Comparison of ENCODE assay signal across 8 cellular contexts in genomic region chr2:26942543-26943295, GRCh38. TPM values are rescaled to one million over a fixed set of nuclear protein-coding genes. Genes with fewer than 3 reads are reported as not detected.
A peak's percentile ranks its signal among the peaks of the same experiment; 100 is the strongest.
DNase-seq lines count a peak whose midpoint lies in the region; ATAC-seq and TF ChIP-seq lines count a peak whose summit lies in the region.

No MANE protein-coding gene starts in this region.

- H3K9me3 ChIP-seq in HCT116 (ENCODE audit: control insufficient read depth in 1 of 2, insufficient read depth in 1 of 2, low read depth in 1 of 2, low read length in 2 of 2) (no peaks in the 10 kb centered on the region), PC-3 (ENCODE audit: low read length) (no peaks in the 10 kb centered on the region), thoracic aorta (no peaks in the 10 kb centered on the region)

- no peaks in the 10 kb centered on the region for H3K9me2 ChIP-seq in HCT116 (ENCODE audit: insufficient read depth)
- no peaks in the 10 kb centered on the region for H3K9me2 ChIP-seq in PC-3 (replicated peaks; ENCODE audit: low read length)

- peaks cover 8 to 31% (median 13%) of the 10 kb centered on the region in 3 donors for H3K27me3 Mint-ChIP-seq in CD14-positive monocyte (ENCODE audit: low read depth in 3 of 3)
- peaks cover 9% of the 10 kb centered on the region for H3K27me3 Mint-ChIP-seq in activated T-helper 17 cell treated with anti-CD3 and anti-CD28 coated beads, Interleukin-2, amount 50 U/mL, for 72 hours

- H3K36me3 ChIP-seq in HCT116 (ENCODE audit: control insufficient read depth in 1 of 2, insufficient read depth in 2 of 2, low read length in 2 of 2) (no peaks in the 10 kb centered on the region), PC-3 (ENCODE audit: low read depth, low read length) (no peaks in the 10 kb centered on the region), thoracic aorta (no peaks in the 10 kb centered on the region)

- CTCF ChIA-PET in HCT116 (lab: Charles Lee) (interaction anchor here (0.6 to 5.6 kb wide), 11 partner anchors 10 to 249 kb away, joined by 3 to 93 read pairs (median 4); partner anchors contain the start of gene DPYSL5), PC-3 (lab: Charles Lee) (interaction anchor here (0.7 to 1.3 kb wide), 3 partner anchors 74 to 182 kb away, joined by 3 to 10 read pairs (median 3); no protein-coding TSS in a partner anchor)

- H3K4me2 ChIP-seq in HCT116 (ENCODE audit: low read length): peak overlapping the region; percentile 15; the same call in 1 of the 2 replicates
- no peak overlapping the region for H3K4me2 ChIP-seq in PC-3 (ENCODE audit: low read length)

- H3K79me2 ChIP-seq in HCT116 (ENCODE audit: insufficient read depth, low read length) (no peaks in the 10 kb centered on the region), PC-3 (ENCODE audit: low read length) (no peaks in the 10 kb centered on the region)

- H3K27ac ChIP-seq in HCT116 (ENCODE audit: low read depth, low read length) (no peak overlapping the region), PC-3 (ENCODE audit: low read length) (no peak overlapping the region), foreskin keratinocyte (no peak overlapping the region), thoracic aorta (no peak overlapping the region)

- BruUV-seq in HCT116 (replicated peaks; lab: Mats Ljungman, UMichigan): no TSS peak
- BruUV-seq in PC-3 (replicated peaks; lab: Mats Ljungman, UMichigan): no TSS peak

- ATAC-seq in HCT116 (peak; percentile 88), PC-3 (peak; percentile 39; the same call in 1 of the 2 replicates), foreskin keratinocyte (peak; percentile 24), thoracic aorta (ENCODE audit: insufficient number of reproducible peaks, low FRiP score, low read depth) (no peak), GM18520 (IDR thresholded peaks at IDR 0.05; ENCODE audit: unreplicated experiment) (no peak)
- ATAC-seq in activated T-helper 17 cell treated with anti-CD3 and anti-CD28 coated beads, Interleukin-2, amount 50 U/mL, for 72 hours (replicated peaks): peak; percentile 56

- POLR2A ChIA-PET in HCT116 (lab: Charles Lee) (no interaction called here), PC-3 (lab: Charles Lee; ENCODE audit: unreplicated experiment) (no interaction called here)

- H4K20me1 ChIP-seq in HCT116 (ENCODE audit: insufficient read depth): no peaks in the 10 kb centered on the region
- no peaks in the 10 kb centered on the region for H4K20me1 ChIP-seq in PC-3 (ENCODE audit: low read length)

- peak overlapping the region in 1 of 2 donors; percentile 75 for H3K4me3 Mint-ChIP-seq in CD14-positive monocyte
- H3K4me3 Mint-ChIP-seq in activated T-helper 17 cell treated with anti-CD3 and anti-CD28 coated beads, Interleukin-2, amount 50 U/mL, for 72 hours: no peak overlapping the region

- no peaks in the 10 kb centered on the region for H3K4me1 Mint-ChIP-seq in CD14-positive monocyte
- H3K4me1 Mint-ChIP-seq in activated T-helper 17 cell treated with anti-CD3 and anti-CD28 coated beads, Interleukin-2, amount 50 U/mL, for 72 hours: no peaks in the 10 kb centered on the region

- intact Hi-C loops in CD14-positive monocyte (cut with micrococcal nuclease): loop anchor here (1.0 to 2.0 kb wide), 2 partner anchors 96 kb away; no protein-coding TSS in a partner anchor
- intact Hi-C loops in HCT116 (cut with micrococcal nuclease): loop anchor here (1.0 to 5.0 kb wide), 2 partner anchors 96 to 335 kb away; no protein-coding TSS in a partner anchor
- intact Hi-C loops in PC-3 (cut with micrococcal nuclease): loop anchor here (2.0 kb wide), 1 partner anchor 96 kb away; no protein-coding TSS in a partner anchor

- peak; percentile 86 for TF ChIP-seq RAD21 in HCT116 (IDR thresholded peaks at IDR 0.05; ENCODE audit: low read depth)

- H3K36me3 Mint-ChIP-seq in CD14-positive monocyte: no peaks in the 10 kb centered on the region
- no peaks in the 10 kb centered on the region for H3K36me3 Mint-ChIP-seq in activated T-helper 17 cell treated with anti-CD3 and anti-CD28 coated beads, Interleukin-2, amount 50 U/mL, for 72 hours (ENCODE audit: low read depth)

- H3K4me1 ChIP-seq in HCT116 (ENCODE audit: control insufficient read depth in 1 of 2, insufficient read depth in 2 of 2, low read length in 2 of 2) (peaks cover 0 to 16% of the 10 kb centered on the region in 2 experiments; a peak in 3 of 4 replicates), PC-3 (ENCODE audit: insufficient read depth, low read length) (peaks cover 13% of the 10 kb centered on the region; the same call in 1 of the 2 replicates), foreskin keratinocyte (no peaks in the 10 kb centered on the region), thoracic aorta (ENCODE audit: control insufficient read depth in 1 of 2, low read depth in 2 of 2) (no peaks in the 10 kb centered on the region)

- RAD21 ChIA-PET in HCT116 (lab: Charles Lee; ENCODE audit: low non-redundant PET in 1 of 2, low total read pairs in 2 of 2, uncharacterized antibody in 2 of 2, unreplicated experiment in 2 of 2): interaction anchor here (1.3 to 1.5 kb wide), 1 partner anchor 97 kb away, joined by 13 to 16 read pairs; no protein-coding TSS in a partner anchor

- no peak for TF ChIP-seq POLR2A in HCT116 (IDR thresholded peaks at IDR 0.05; ENCODE audit: borderline replicate concordance, extremely low read depth, insufficient read depth, insufficient read length)

- no peak overlapping the region for H3K27ac Mint-ChIP-seq in CD14-positive monocyte
- no peak overlapping the region for H3K27ac Mint-ChIP-seq in activated T-helper 17 cell treated with anti-CD3 and anti-CD28 coated beads, Interleukin-2, amount 50 U/mL, for 72 hours

- H3K27me3 ChIP-seq in HCT116 (ENCODE audit: insufficient read depth, low read length): no peaks in the 10 kb centered on the region
- no peaks in the 10 kb centered on the region for H3K27me3 ChIP-seq in PC-3 (ENCODE audit: low read length)
- peaks cover 8% of the 10 kb centered on the region for H3K27me3 ChIP-seq in foreskin keratinocyte
- H3K27me3 ChIP-seq in thoracic aorta (replicated peaks; ENCODE audit: insufficient read depth): no peaks in the 10 kb centered on the region

- no peaks in the 10 kb centered on the region for H3F3A ChIP-seq in PC-3 (ENCODE audit: low read length, unreplicated experiment)

- TF ChIP-seq CTCF in CD14-positive monocyte (IDR thresholded peaks at IDR 0.05) (peak; percentile 90), HCT116 (IDR thresholded peaks at IDR 0.05 in 2 of 3, conservative IDR thresholded peaks at IDR 0.05 in 1 of 3; ENCODE audit: borderline replicate concordance in 1 of 3, insufficient read depth in 1 of 3, low read depth in 2 of 3, low read length in 2 of 3) (peak; percentile 80 to 90 (median 81)), PC-3 (conservative IDR thresholded peaks at IDR 0.05; ENCODE audit: low read depth, low read length) (peak; percentile 81), foreskin keratinocyte (conservative IDR thresholded peaks at IDR 0.05) (peak; percentile 85), thoracic aorta (IDR thresholded peaks at IDR 0.05) (peak; percentile 71)

- peak; percentile 58 for DNase-seq in CD14-positive monocyte (ENCODE audit: low spot score)
- DNase-seq in HCT116 (ENCODE audit: low read depth, low spot score): peak; percentile 50
- peak; percentile 55 for DNase-seq in PC-3
- DNase-seq in foreskin keratinocyte: peak in 1 of 2 donors; percentile 29
- peak in 48 of 56 donors; percentile 16 to 89 (median 59) for DNase-seq in nucleus accumbens (lab: John Stamatoyannopoulos, UW)
- no peak for DNase-seq in thoracic aorta (ENCODE audit: low spot score)

- H3K9ac ChIP-seq in HCT116 (ENCODE audit: low read length) (no peak overlapping the region), PC-3 (ENCODE audit: low read length) (no peak overlapping the region)

- no peaks in the 10 kb centered on the region for H3K9me3 Mint-ChIP-seq in CD14-positive monocyte
- no peaks in the 10 kb centered on the region for H3K9me3 Mint-ChIP-seq in activated T-helper 17 cell treated with anti-CD3 and anti-CD28 coated beads, Interleukin-2, amount 50 U/mL, for 72 hours

- H2AFZ ChIP-seq in HCT116 (ENCODE audit: low read depth, low read length, poor library complexity, severe bottlenecking) (peak overlapping the region; percentile 26), PC-3 (ENCODE audit: low read length) (no peak overlapping the region)

- H3K4me3 ChIP-seq in HCT116 (replicated peaks in 1 of 2; ENCODE audit: low read depth in 1 of 2, low read length in 2 of 2): no peak overlapping the region
- no peak overlapping the region for H3K4me3 ChIP-seq in PC-3 (ENCODE audit: low read length)
- no peak overlapping the region for H3K4me3 ChIP-seq in thoracic aorta

TF ChIP-seq in HCT116, 20 proteins besides CTCF, POLR2A, EP300 and RAD21 (continues in another document):
- no peak for TF ChIP-seq YY1 (IDR thresholded peaks at IDR 0.05; ENCODE audit: extremely low read depth, insufficient replicate concordance, low read depth, low read length)
- TF ChIP-seq ZFX (IDR thresholded peaks at IDR 0.05): no peak
- no peak for TF ChIP-seq SIN3A (IDR thresholded peaks at IDR 0.05; ENCODE audit: low read depth)
- no peak for TF ChIP-seq SRF (IDR thresholded peaks at IDR 0.05; ENCODE audit: low read depth)
- TF ChIP-seq, protein P1, sequence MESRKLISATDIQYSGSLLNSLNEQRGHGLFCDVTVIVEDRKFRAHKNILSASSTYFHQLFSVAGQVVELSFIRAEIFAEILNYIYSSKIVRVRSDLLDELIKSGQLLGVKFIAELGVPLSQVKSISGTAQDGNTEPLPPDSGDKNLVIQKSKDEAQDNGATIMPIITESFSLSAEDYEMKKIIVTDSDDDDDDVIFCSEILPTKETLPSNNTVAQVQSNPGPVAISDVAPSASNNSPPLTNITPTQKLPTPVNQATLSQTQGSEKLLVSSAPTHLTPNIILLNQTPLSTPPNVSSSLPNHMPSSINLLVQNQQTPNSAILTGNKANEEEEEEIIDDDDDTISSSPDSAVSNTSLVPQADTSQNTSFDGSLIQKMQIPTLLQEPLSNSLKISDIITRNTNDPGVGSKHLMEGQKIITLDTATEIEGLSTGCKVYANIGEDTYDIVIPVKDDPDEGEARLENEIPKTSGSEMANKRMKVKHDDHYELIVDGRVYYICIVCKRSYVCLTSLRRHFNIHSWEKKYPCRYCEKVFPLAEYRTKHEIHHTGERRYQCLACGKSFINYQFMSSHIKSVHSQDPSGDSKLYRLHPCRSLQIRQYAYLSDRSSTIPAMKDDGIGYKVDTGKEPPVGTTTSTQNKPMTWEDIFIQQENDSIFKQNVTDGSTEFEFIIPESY (IDR thresholded peaks at IDR 0.05; ENCODE audit: extremely low read depth, insufficient replicate concordance, low read length): no peak
- TF ChIP-seq SP1 (IDR thresholded peaks at IDR 0.05; ENCODE audit: low read depth): no peak
- no peak for TF ChIP-seq TCF7L2 (IDR thresholded peaks at IDR 0.05; ENCODE audit: borderline replicate concordance, extremely low read depth, insufficient read depth, insufficient read length)

RNA-seq across cellular contexts. Expression of gene MAPRE3, which starts 27.7 kb away (rescaled TPM):
- polyA plus RNA-seq in CD14-positive monocyte (1 to 10 TPM; 2.4 to 3.5 TPM), foreskin keratinocyte (8.9 and 11.0 TPM in 2 replicates)
- total RNA-seq in HCT116 (2021; ENCODE audit: unreplicated experiment) (12.1 TPM), PC-3 (2014; rRNA removed) (11.9 and 15.6 TPM in 2 replicates), foreskin keratinocyte (6.8 and 7.7 TPM in 2 replicates), thoracic aorta (10 to 100 TPM in 1 of 2 donors, 1 to 10 TPM in 1; 9.1 to 29.9 TPM)
- polyA plus RNA-seq in HCT116 (2012): 21.7 and 23.8 TPM in 2 replicates
- total RNA-seq in activated T-helper 17 cell treated with anti-CD3 and anti-CD28 coated beads, Interleukin-2, amount 50 U/mL, for 72 hours: 1 to 10 TPM; 3.4 to 4.2 TPM

Comparison
In these comparisons a context has a peak if more than half of its experiments do, and no peak if none do; other contexts are left out.
1. ATAC-seq: peak in HCT116 (single experiment), PC-3 (single experiment), activated T-helper 17 cell treated with anti-CD3 and anti-CD28 coated beads, Interleukin-2, amount 50 U/mL, for 72 hours (single experiment) and foreskin keratinocyte (single experiment); none in thoracic aorta (single experiment) and GM18520 (single experiment).
2. Peak in every context shown above with its lines, with median percentiles within 50 percentile points of each other: CTCF ChIP-seq.